In the genomic region with DNA sequence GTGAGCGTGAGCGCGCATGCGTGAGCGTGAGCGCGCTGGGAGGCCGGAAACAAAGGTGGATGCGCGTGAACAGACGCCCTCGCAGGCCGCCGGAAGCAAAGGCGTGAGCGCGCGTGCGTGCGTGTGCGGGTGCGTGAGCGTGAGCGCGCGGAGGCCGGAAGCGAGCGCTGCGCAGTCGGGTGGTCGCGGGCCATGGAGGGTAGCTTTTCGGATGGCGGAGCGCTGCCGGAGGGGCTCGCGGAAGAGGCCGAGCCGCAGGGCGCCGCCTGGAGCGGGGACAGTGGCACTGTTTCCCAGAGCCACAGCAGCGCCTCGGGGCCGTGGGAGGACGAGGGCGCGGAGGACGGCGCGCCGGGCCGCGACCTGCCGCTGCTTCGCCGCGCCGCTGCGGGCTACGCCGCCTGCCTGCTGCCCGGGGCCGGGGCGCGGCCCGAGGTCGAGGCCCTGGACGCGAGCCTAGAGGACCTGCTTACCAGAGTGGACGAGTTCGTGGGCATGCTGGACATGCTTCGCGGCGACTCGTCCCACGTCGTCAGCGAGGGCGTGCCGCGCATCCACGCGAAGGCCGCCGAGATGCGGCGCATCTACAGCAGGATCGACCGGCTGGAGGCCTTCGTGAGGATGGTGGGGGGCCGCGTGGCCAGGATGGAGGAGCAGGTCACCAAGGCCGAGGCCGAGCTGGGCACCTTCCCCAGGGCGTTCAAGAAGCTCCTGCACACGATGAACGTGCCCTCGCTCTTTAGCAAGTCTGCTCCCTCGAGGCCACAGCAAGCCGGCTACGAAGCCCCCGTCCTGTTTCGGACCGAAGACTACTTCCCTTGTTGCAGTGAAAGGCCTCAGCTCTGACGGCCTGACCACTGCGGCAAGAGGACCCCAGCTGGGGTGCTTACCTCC, we compare ENCODE assay signal across 8 cellular contexts. TPM values are rescaled to one million over a fixed set of nuclear protein-coding genes. Genes with fewer than 3 reads are reported as not detected.
DNase-seq lines count a peak whose midpoint lies in the region; TF ChIP-seq lines count a peak whose summit lies in the region.

BLOC1S4 (plus strand) TSS at position 157 of the 894 bp plus-strand sequence; CDS start at position 193, 36 bp downstream.

- H3K36me3 Mint-ChIP-seq in activated naive CD8-positive, alpha-beta T cell = peaks cover 4% of the 10 kb centered on the region

- no peaks in the 10 kb centered on the region for H3K9me3 Mint-ChIP-seq in activated naive CD8-positive, alpha-beta T cell (ENCODE audit: low read depth)

- H3K27me3 ChIP-seq in GM06990 (replicated peaks; ENCODE audit: control insufficient read depth, insufficient read depth, low read length) (no peaks in the 10 kb centered on the region), ovary (no peaks in the 10 kb centered on the region), thymus (ENCODE audit: control insufficient read depth, insufficient read depth) (no peaks in the 10 kb centered on the region)

- TF ChIP-seq POLR2A in ovary (IDR thresholded peaks at IDR 0.05) = peak; percentile 89

- DNase-seq in GM06990 (ENCODE audit: extremely low read depth, insufficient read length) = peak; percentile 95
- DNase-seq in HEK293T (ENCODE audit: extremely low spot score) = peak; percentile 96
- peak; percentile 84 for DNase-seq in MV-4-11 (lab: John Stamatoyannopoulos, UW)
- DNase-seq in SKM-1 treated with dmso at 0.1 percent for 144 hours (lab: John Stamatoyannopoulos, UW; ENCODE audit: unreplicated experiment) = peak; percentile 97
- peak; percentile 73 to 94 (median 88) for DNase-seq in head of caudate nucleus
- peak; percentile 86 to 93 (median 90) for DNase-seq in ovary

- H3K27ac ChIP-seq in ovary = peak within 1 kb of the TSS; percentile 74 to 95
- H3K27ac ChIP-seq in thymus (ENCODE audit: low read depth) = peak within 1 kb of the TSS; percentile 97

- CTCF ChIA-PET in HEK293T (lab: Yijun Ruan, JAX) = interaction anchor here (0.5 to 3.1 kb wide), 5 partner anchors 11 to 168 kb away, joined by 3 to 36 read pairs (median 3); no protein-coding TSS in a partner anchor

- H3K36me3 ChIP-seq in GM06990 (ENCODE audit: control insufficient read depth, insufficient read depth, low read length) = no peaks in the 10 kb centered on the region
- H3K36me3 ChIP-seq in ovary = no peaks in the 10 kb centered on the region
- H3K36me3 ChIP-seq in thymus (ENCODE audit: control insufficient read depth, insufficient read depth) = no peaks in the 10 kb centered on the region

- intact Hi-C loops in head of caudate nucleus (cut with DNase I) = loop anchor here (2.0 to 10.0 kb wide), 2 partner anchors 67 to 269 kb away; partner anchors contain the start of gene KIAA0232
- intact Hi-C loops in ovary (cut with DNase I) = loop anchor here in 2 of 4 donors (2.0 to 10.0 kb wide), 2 partner anchors 71 to 353 kb away; partner anchors contain the start of genes GRPEL1 (in 1 of the 2) and MRFAP1 (in 1 of the 2)

- no peak for TF ChIP-seq EP300 in ovary (IDR thresholded peaks at IDR 0.05)

- peak within 1 kb of the TSS; percentile 94 for H3K4me3 Mint-ChIP-seq in activated naive CD8-positive, alpha-beta T cell

- peak within 1 kb of the TSS; percentile 91 for H3K27ac Mint-ChIP-seq in activated naive CD8-positive, alpha-beta T cell

- TF ChIP-seq CTCF in GM06990 (IDR thresholded peaks at IDR 0.05; ENCODE audit: insufficient read depth, low read length, poor library complexity, severe bottlenecking) (no peak), ovary (IDR thresholded peaks at IDR 0.05) (peak in 2 of 3 donors; percentile 35 to 53)

- H3K4me1 ChIP-seq in ovary (ENCODE audit: insufficient read depth) = peaks cover 7% of the 10 kb centered on the region
- H3K4me1 ChIP-seq in thymus (ENCODE audit: control insufficient read depth, insufficient read depth, low read length) = peaks cover 10% of the 10 kb centered on the region

- H3K9me3 ChIP-seq in ovary = no peaks in the 10 kb centered on the region
- H3K9me3 ChIP-seq in thymus (ENCODE audit: control insufficient read depth) = no peaks in the 10 kb centered on the region

- H3K4me1 Mint-ChIP-seq in activated naive CD8-positive, alpha-beta T cell (ENCODE audit: low read depth) = peaks cover 31% of the 10 kb centered on the region

- H3K4me3 ChIP-seq in GM06990 (replicated peaks; ENCODE audit: low read depth, low read length) (peak within 1 kb of the TSS; percentile 95), ovary (peak within 1 kb of the TSS; percentile 74), thymus (ENCODE audit: low read length) (peak within 1 kb of the TSS; percentile 73)

- 0 to 1% (median 1%) methylated on average over 73 to 109 of the region's 109 CpGs for WGBS in ovary, 3 donors
- WGBS in thymus = under 1% methylated on average over 109 of the region's 109 CpGs

- H3K27me3 Mint-ChIP-seq in activated naive CD8-positive, alpha-beta T cell = no peaks in the 10 kb centered on the region

- POLR2A ChIA-PET in HEK293T (lab: Yijun Ruan, JAX) = interaction anchor here (0.5 to 3.0 kb wide), 20 partner anchors 9 to 352 kb away, joined by 3 to 25 read pairs (median 4); partner anchors contain the start of genes GRPEL1, MRFAP1 and S100P

TF ChIP-seq in HEK293T, 16 proteins besides CTCF, POLR2A, EP300 and RAD21:
- TF ChIP-seq ARNT (IDR thresholded peaks at IDR 0.05) (0 out of 2 replicates have a peak, but pooled peaks have one; percentile 48), L3MBTL2 (conservative IDR thresholded peaks at IDR 0.05) (peak; percentile 61), ELF4 (IDR thresholded peaks at IDR 0.05) (peak; percentile 30; the same call in 1 of the 2 replicates), SUZ12 (IDR thresholded peaks at IDR 0.05) (no peak)

RNA-seq across cellular contexts. Expression of gene BLOC1S4, which starts in this region (rescaled TPM):
- 10 to 100 TPM; 15.4 to 26.9 (median 18.9) TPM for total RNA-seq in ovary
- polyA plus RNA-seq in ovary = 10 to 100 TPM in 1 of 2 donors, 1 to 10 TPM in 1; 8.8 to 15.4 TPM
- 23.4 TPM for polyA plus RNA-seq in thymus

Comparison
In these comparisons a context has a peak if more than half of its experiments do, and no peak if none do; other contexts are left out.
1. Peak in every context shown above with its lines: DNase-seq, H3K4me3 ChIP-seq and H3K27ac ChIP-seq.